Comparison of ENCODE assay signal across 8 cellular contexts in the genomic region with DNA sequence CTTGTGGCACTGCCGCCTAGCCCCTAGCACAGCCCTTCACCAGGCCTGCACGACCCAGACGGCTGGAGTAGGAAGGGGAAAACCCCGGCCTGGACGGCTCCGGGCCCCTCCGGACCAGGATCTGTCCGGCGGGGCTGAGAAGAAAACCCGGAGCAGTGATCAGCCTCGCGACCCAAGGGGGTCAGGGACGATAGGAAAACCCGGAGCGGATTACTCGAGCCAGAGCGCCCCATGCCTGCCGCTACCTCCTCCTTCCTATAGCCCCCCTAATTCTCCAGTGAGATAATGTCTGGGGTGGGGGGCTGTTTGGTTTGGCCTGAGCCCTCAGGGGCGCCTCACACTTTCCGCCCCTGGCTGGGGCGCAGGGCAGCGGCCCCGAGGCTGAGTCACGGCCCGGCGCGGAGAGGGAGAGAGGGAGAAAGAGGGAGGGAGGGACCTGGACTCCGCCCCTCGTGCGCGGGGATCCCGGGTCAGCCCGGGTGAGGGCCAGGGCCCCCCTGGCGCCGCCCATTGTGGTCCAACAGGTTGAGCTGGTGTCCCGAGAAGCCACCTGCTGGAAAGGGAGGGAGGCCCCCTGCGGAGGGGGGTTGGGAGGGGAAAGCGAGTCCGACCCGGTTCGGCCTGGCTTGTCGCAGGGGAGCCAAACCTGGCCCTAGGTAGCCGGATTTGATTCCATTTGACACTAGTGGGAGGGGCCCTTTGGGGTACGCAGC. TPM values are rescaled to one million over a fixed set of nuclear protein-coding genes. Genes with fewer than 3 reads are reported as not detected.
A peak's percentile ranks its signal among the peaks of the same experiment; 100 is the strongest.
DNase-seq lines count a peak whose midpoint lies in the region; ATAC-seq and TF ChIP-seq lines count a peak whose summit lies in the region.

No MANE protein-coding gene starts in this region.

- H3K9me2 ChIP-seq in PC-9 (ENCODE audit: insufficient read depth), result no peaks in the 10 kb centered on the region

- peak overlapping the region; percentile 80 for H3K4me3 ChIP-seq in PC-9
- H3K4me3 ChIP-seq in epithelial cell of proximal tubule (ENCODE audit: low read depth, low read length), result peak overlapping the region; percentile 74

- POLR2A ChIA-PET in PC-9 (lab: Charles Lee; ENCODE audit: unreplicated experiment), result interaction anchor here (0.5 to 0.7 kb wide), 3 partner anchors 7 to 1449 kb away, joined by 3 to 5 read pairs (median 4); partner anchors contain the start of gene LENEP

- H4K20me1 ChIP-seq in PC-9 (ENCODE audit: insufficient read depth), result no peaks in the 10 kb centered on the region

- H3K27ac Mint-ChIP-seq in activated T-cell treated with anti-CD3 and anti-CD28 coated beads, Interleukin-2, amount 50 U/mL, for 24 hours, result peak overlapping the region; percentile 94

- no TSS peak for BruUV-seq in PC-9 (replicated peaks; lab: Mats Ljungman, UMichigan)

- intact Hi-C loops in PC-9 (cut with micrococcal nuclease; ENCODE audit: unreplicated experiment), result loop anchor here (1.0 to 5.0 kb wide), 4 partner anchors 28 to 64 kb away; partner anchors contain the start of genes PMVK and PYGO2

- H3F3A ChIP-seq in PC-9 (ENCODE audit: insufficient read depth, low read depth), result peaks cover 30% of the 10 kb centered on the region

- no peaks in the 10 kb centered on the region for H3K9me3 ChIP-seq in PC-9 (ENCODE audit: insufficient read depth, low read depth)

- peak overlapping the region; percentile 90 for H3K4me2 ChIP-seq in PC-9

- H3K27me3 Mint-ChIP-seq in activated T-cell treated with anti-CD3 and anti-CD28 coated beads, Interleukin-2, amount 50 U/mL, for 24 hours, result no peaks in the 10 kb centered on the region

- CTCF ChIA-PET in PC-9 (lab: Charles Lee), result no interaction called here

- no peak for TF ChIP-seq RAD21 in Ishikawa (IDR thresholded peaks at IDR 0.05; ENCODE audit: low read depth)

- peak overlapping the region; percentile 83 for H3K4me3 Mint-ChIP-seq in activated T-cell treated with anti-CD3 and anti-CD28 coated beads, Interleukin-2, amount 50 U/mL, for 24 hours

- no peaks in the 10 kb centered on the region for H3K36me3 ChIP-seq in PC-9 (ENCODE audit: low read depth)

- H3K79me2 ChIP-seq in PC-9 (ENCODE audit: low read depth), result peaks cover 40% of the 10 kb centered on the region

- H2AFZ ChIP-seq in PC-9, result peak overlapping the region; percentile 76

- TF ChIP-seq CTCF in PC-9 (conservative IDR thresholded peaks at IDR 0.05) (no peak), epithelial cell of proximal tubule (conservative IDR thresholded peaks at IDR 0.05; ENCODE audit: low read depth, low read length) (no peak)

- peak; percentile 91 for TF ChIP-seq EP300 in Ishikawa (IDR thresholded peaks at IDR 0.05; ENCODE audit: borderline replicate concordance)

- H3K4me1 ChIP-seq in PC-9 (replicated peaks; ENCODE audit: insufficient read depth), result peaks cover 22% of the 10 kb centered on the region

- H3K9me3 Mint-ChIP-seq in activated T-cell treated with anti-CD3 and anti-CD28 coated beads, Interleukin-2, amount 50 U/mL, for 24 hours, result no peaks in the 10 kb centered on the region

- H3K4me1 Mint-ChIP-seq in activated T-cell treated with anti-CD3 and anti-CD28 coated beads, Interleukin-2, amount 50 U/mL, for 24 hours (ENCODE audit: low read depth), result peaks cover 60% of the 10 kb centered on the region

- H3K27me3 ChIP-seq in PC-9 (ENCODE audit: insufficient read depth, low read depth), result no peaks in the 10 kb centered on the region

- H3K36me3 Mint-ChIP-seq in activated T-cell treated with anti-CD3 and anti-CD28 coated beads, Interleukin-2, amount 50 U/mL, for 24 hours (ENCODE audit: low read depth), result peaks cover 12% of the 10 kb centered on the region

- DNase-seq in COR-L47 (lab: John Stamatoyannopoulos, UW), result peak; percentile 87
- DNase-seq in PC-9, result peak; percentile 84 to 98
- peak; percentile 89 for DNase-seq in activated T-cell treated with anti-CD3 and anti-CD28 coated beads, Interleukin-2, amount 50 U/mL, for 24 hours
- DNase-seq in epithelial cell of proximal tubule (ENCODE audit: low read depth), result no peak
- DNase-seq in mucosa of gallbladder (ENCODE audit: low spot score), result peak; percentile 91
- peak; percentile 48 to 58 for DNase-seq in stimulated activated CD8-positive, alpha-beta memory T cell treated with anti-CD3 and anti-CD28 coated beads, Interleukin-4, amount 100 ng/mL, for 4 hours (ENCODE audit: low read depth in 2 of 2, low spot score in 1 of 2)

- peak; percentile 38 for ATAC-seq in GM21447 (IDR thresholded peaks at IDR 0.05; ENCODE audit: unreplicated experiment)

- H3K27ac ChIP-seq in PC-9, result peak overlapping the region; percentile 72

TF ChIP-seq in Ishikawa, 13 proteins besides CTCF, POLR2A, EP300 and RAD21:
- TF ChIP-seq ZBTB7A (IDR thresholded peaks at IDR 0.05; ENCODE audit: low read depth) (peak; percentile 81), TEAD4 (IDR thresholded peaks at IDR 0.05) (peak; percentile 69), CEBPB (IDR thresholded peaks at IDR 0.05) (no peak), NFIC (IDR thresholded peaks at IDR 0.05) (peak; percentile 83), YY1 (IDR thresholded peaks at IDR 0.05; ENCODE audit: low read depth) (peak; percentile 61), TAF1 (IDR thresholded peaks at IDR 0.05; ENCODE audit: low read depth) (no peak; the same call in 1 of the 2 replicates), FOXM1 (IDR thresholded peaks at IDR 0.05; ENCODE audit: borderline replicate concordance, low read depth) (peak; percentile 77), TCF12 (IDR thresholded peaks at IDR 0.05; ENCODE audit: low read depth) (peak; percentile 96), EGR1 (IDR thresholded peaks at IDR 0.05) (0 out of 2 replicates have a peak, but pooled peaks have one; percentile 10), CREB1 (IDR thresholded peaks at IDR 0.05; ENCODE audit: low read depth) (0 out of 2 replicates have a peak, but pooled peaks have one; percentile 9), MAX (IDR thresholded peaks at IDR 0.05) (peak; percentile 87)
- TF ChIP-seq, protein P1, sequence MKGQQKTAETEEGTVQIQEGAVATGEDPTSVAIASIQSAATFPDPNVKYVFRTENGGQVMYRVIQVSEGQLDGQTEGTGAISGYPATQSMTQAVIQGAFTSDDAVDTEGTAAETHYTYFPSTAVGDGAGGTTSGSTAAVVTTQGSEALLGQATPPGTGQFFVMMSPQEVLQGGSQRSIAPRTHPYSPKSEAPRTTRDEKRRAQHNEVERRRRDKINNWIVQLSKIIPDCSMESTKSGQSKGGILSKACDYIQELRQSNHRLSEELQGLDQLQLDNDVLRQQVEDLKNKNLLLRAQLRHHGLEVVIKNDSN (IDR thresholded peaks at IDR 0.05), result 0 out of 2 replicates have a peak, but pooled peaks have one; percentile 29
- TF ChIP-seq, protein P2, sequence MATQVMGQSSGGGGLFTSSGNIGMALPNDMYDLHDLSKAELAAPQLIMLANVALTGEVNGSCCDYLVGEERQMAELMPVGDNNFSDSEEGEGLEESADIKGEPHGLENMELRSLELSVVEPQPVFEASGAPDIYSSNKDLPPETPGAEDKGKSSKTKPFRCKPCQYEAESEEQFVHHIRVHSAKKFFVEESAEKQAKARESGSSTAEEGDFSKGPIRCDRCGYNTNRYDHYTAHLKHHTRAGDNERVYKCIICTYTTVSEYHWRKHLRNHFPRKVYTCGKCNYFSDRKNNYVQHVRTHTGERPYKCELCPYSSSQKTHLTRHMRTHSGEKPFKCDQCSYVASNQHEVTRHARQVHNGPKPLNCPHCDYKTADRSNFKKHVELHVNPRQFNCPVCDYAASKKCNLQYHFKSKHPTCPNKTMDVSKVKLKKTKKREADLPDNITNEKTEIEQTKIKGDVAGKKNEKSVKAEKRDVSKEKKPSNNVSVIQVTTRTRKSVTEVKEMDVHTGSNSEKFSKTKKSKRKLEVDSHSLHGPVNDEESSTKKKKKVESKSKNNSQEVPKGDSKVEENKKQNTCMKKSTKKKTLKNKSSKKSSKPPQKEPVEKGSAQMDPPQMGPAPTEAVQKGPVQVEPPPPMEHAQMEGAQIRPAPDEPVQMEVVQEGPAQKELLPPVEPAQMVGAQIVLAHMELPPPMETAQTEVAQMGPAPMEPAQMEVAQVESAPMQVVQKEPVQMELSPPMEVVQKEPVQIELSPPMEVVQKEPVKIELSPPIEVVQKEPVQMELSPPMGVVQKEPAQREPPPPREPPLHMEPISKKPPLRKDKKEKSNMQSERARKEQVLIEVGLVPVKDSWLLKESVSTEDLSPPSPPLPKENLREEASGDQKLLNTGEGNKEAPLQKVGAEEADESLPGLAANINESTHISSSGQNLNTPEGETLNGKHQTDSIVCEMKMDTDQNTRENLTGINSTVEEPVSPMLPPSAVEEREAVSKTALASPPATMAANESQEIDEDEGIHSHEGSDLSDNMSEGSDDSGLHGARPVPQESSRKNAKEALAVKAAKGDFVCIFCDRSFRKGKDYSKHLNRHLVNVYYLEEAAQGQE (IDR thresholded peaks at IDR 0.05; ENCODE audit: low read depth), result no peak; the same call in 1 of the 2 replicates

RNA-seq across cellular contexts. Expression of gene ZBTB7B, which starts 1.7 kb away (rescaled TPM):
- 38.6 and 44.1 TPM in 2 replicates for total RNA-seq in PC-9 (2021)
- total RNA-seq in epithelial cell of proximal tubule, result 20.4 and 20.7 TPM in 2 replicates
- 122 TPM for total RNA-seq in mucosa of gallbladder

RNA-seq across cellular contexts. Expression of gene LENEP, which starts 7.5 kb away (rescaled TPM):
- total RNA-seq in PC-9 (2021) (1.2 and 1.3 TPM in 2 replicates), epithelial cell of proximal tubule (not detected in 2 replicates), mucosa of gallbladder (not detected)

RNA-seq across cellular contexts. Expression of gene FLAD1, which starts 17.7 kb away (rescaled TPM):
- total RNA-seq in PC-9 (2021), result 47.9 and 54.2 TPM in 2 replicates
- 41.9 and 67.5 TPM in 2 replicates for total RNA-seq in epithelial cell of proximal tubule
- total RNA-seq in mucosa of gallbladder, result 37.9 TPM

RNA-seq across cellular contexts. Expression of gene CKS1B, which starts 26.4 kb away (rescaled TPM):
- 236 and 300 TPM in 2 replicates for total RNA-seq in PC-9 (2021)
- total RNA-seq in epithelial cell of proximal tubule, result 289 and 358 TPM in 2 replicates
- 27.1 TPM for total RNA-seq in mucosa of gallbladder

RNA-seq across cellular contexts. Expression of gene SHC1, which starts 30.3 kb away (rescaled TPM):
- total RNA-seq in PC-9 (2021) (162 and 210 TPM in 2 replicates), epithelial cell of proximal tubule (131 and 155 TPM in 2 replicates), mucosa of gallbladder (123 TPM)
